ENCODE assay signal across 8 cellular contexts in genomic region chr4:186104114-186104894, GRCh38. TPM values are rescaled to one million over a fixed set of nuclear protein-coding genes. Genes with fewer than 3 reads are reported as not detected.
DNase-seq lines count a peak whose midpoint lies in the region; ATAC-seq and TF ChIP-seq lines count a peak whose summit lies in the region.

FAM149A (plus strand) TSS chr4:186104704.

- CTCF ChIA-PET in OCI-LY7 (lab: Charles Lee; ENCODE audit: unreplicated experiment): no interaction called here

- no peak for TF ChIP-seq CTCF in OCI-LY7 (conservative IDR thresholded peaks at IDR 0.05; ENCODE audit: low read length)

- peaks cover 63% of the 10 kb centered on the region for H3K27me3 Mint-ChIP-seq in activated naive CD8-positive, alpha-beta T cell treated with anti-CD3 and anti-CD28 coated beads for 36 hours

- H3K4me3 ChIP-seq in OCI-LY7 (ENCODE audit: low read depth, low read length, poor library complexity, severe bottlenecking) (no peak within 1 kb of the TSS), iPS-18a (ENCODE audit: low read length) (peak within 1 kb of the TSS; percentile 63), skeletal muscle cell (ENCODE audit: low read depth, low read length) (peak within 1 kb of the TSS; percentile 38)

- H4K20me1 ChIP-seq in OCI-LY7 (ENCODE audit: insufficient read depth, low read length): no peaks in the 10 kb centered on the region

- no peaks in the 10 kb centered on the region for H3K9me2 ChIP-seq in OCI-LY7 (ENCODE audit: insufficient read depth, low read length)

- no peak within 1 kb of the TSS for H3K9ac ChIP-seq in iPS-18a (ENCODE audit: low read length)

- peaks cover 7% of the 10 kb centered on the region for H3K4me1 Mint-ChIP-seq in activated naive CD8-positive, alpha-beta T cell treated with anti-CD3 and anti-CD28 coated beads for 36 hours

- H3K27ac Mint-ChIP-seq in activated naive CD8-positive, alpha-beta T cell treated with anti-CD3 and anti-CD28 coated beads for 36 hours: no peak within 1 kb of the TSS

- H2AFZ ChIP-seq in OCI-LY7 (ENCODE audit: low read length): no peak within 1 kb of the TSS

- peaks cover 36% of the 10 kb centered on the region for H3K27me3 ChIP-seq in iPS-18a (ENCODE audit: control insufficient read depth, insufficient read depth, low read length)

- H3K9me3 ChIP-seq in OCI-LY7 (ENCODE audit: low read length) (no peaks in the 10 kb centered on the region), iPS-18a (ENCODE audit: control insufficient read depth, low read depth, low read length) (no peaks in the 10 kb centered on the region)

- H3K4me2 ChIP-seq in OCI-LY7 (ENCODE audit: low read length): peak within 1 kb of the TSS; percentile 16; the same call in 1 of the 2 replicates

- no peaks in the 10 kb centered on the region for H3K9me3 Mint-ChIP-seq in activated naive CD8-positive, alpha-beta T cell treated with anti-CD3 and anti-CD28 coated beads for 36 hours

- BruUV-seq in OCI-LY7 (replicated peaks; lab: Mats Ljungman, UMichigan): no TSS peak

- H3K4me1 ChIP-seq in OCI-LY7 (ENCODE audit: insufficient read depth, low read length, poor library complexity, severe bottlenecking) (no peaks in the 10 kb centered on the region), iPS-18a (ENCODE audit: control insufficient read depth, low read depth, low read length) (peaks cover 14% of the 10 kb centered on the region)

- H3K27ac ChIP-seq in OCI-LY7 (ENCODE audit: low read depth, low read length, poor library complexity, severe bottlenecking) (no peak within 1 kb of the TSS), iPS-18a (ENCODE audit: low read length) (no peak within 1 kb of the TSS)

- DNase-seq in OCI-LY7 (ENCODE audit: low spot score): no peak
- DNase-seq in activated naive CD8-positive, alpha-beta T cell treated with anti-CD3 and anti-CD28 coated beads for 36 hours: peak; percentile 61
- DNase-seq in skeletal muscle cell (ENCODE audit: low read depth): no peak
- no peak for DNase-seq in AG08396 (ENCODE audit: low spot score)

- POLR2A ChIA-PET in OCI-LY7 (lab: Charles Lee): no interaction called here

- H3K79me2 ChIP-seq in OCI-LY7 (ENCODE audit: insufficient read depth, low read depth, low read length): no peaks in the 10 kb centered on the region

- peak; percentile 81 for ATAC-seq in GM18868 (IDR thresholded peaks at IDR 0.05; ENCODE audit: unreplicated experiment)
- ATAC-seq in HG02870 (IDR thresholded peaks at IDR 0.05; ENCODE audit: unreplicated experiment): peak; percentile 80
- ATAC-seq in GM18520 (IDR thresholded peaks at IDR 0.05; ENCODE audit: unreplicated experiment): no peak

- H3K36me3 Mint-ChIP-seq in activated naive CD8-positive, alpha-beta T cell treated with anti-CD3 and anti-CD28 coated beads for 36 hours: no peaks in the 10 kb centered on the region

- H3K36me3 ChIP-seq in OCI-LY7 (ENCODE audit: insufficient read depth, low read length) (no peaks in the 10 kb centered on the region), iPS-18a (ENCODE audit: control insufficient read depth, low read depth, low read length) (no peaks in the 10 kb centered on the region)

- intact Hi-C loops in OCI-LY7 (cut with micrococcal nuclease; ENCODE audit: unreplicated experiment): no loop called here

- H3K4me3 Mint-ChIP-seq in activated naive CD8-positive, alpha-beta T cell treated with anti-CD3 and anti-CD28 coated beads for 36 hours: peak within 1 kb of the TSS; percentile 64

RNA-seq across cellular contexts. Expression of gene FAM149A, which starts in this region (rescaled TPM):
- not detected in 2 replicates for total RNA-seq in OCI-LY7 (2014; rRNA removed; shearing (Covaris generic))
- total RNA-seq in OCI-LY7 (2022): not detected in 2 replicates
- total RNA-seq in activated naive CD8-positive, alpha-beta T cell treated with anti-CD3 and anti-CD28 coated beads for 36 hours: under 1 TPM; 0.52 to 0.82 TPM

Comparison
In these comparisons a context has a peak if more than half of its experiments do, and no peak if none do; other contexts are left out.
1. Peak in DNase-seq in activated naive CD8-positive, alpha-beta T cell treated with anti-CD3 and anti-CD28 coated beads for 36 hours; RNA of the gene not detected or under 1 TPM.